17 cellular contexts compared by ENCODE assay signal in genomic region chr1:61639218-61639617, GRCh38.
DNase-seq lines count a peak whose midpoint lies in the region; ATAC-seq and TF ChIP-seq lines count a peak whose summit lies in the region.
"Had no signal": no experiment of that assay in that cellular context is flagged by ENCODE, and none has a peak within 500 bp of the region (broad histone marks: within the 10 kb centered on the region; RNA-seq: fewer than 3 reads in every experiment).

No MANE protein-coding gene starts in this region.

- H3K27ac ChIP-seq in esophagus (ENCODE audit: low read depth in 2 of 2, low read length in 1 of 2) (peak overlapping the region; percentile 21 to 33), sigmoid colon (peak overlapping the region; percentile 66 to 80 (median 76))

- no peaks in the 10 kb centered on the region for H3K9me3 Mint-ChIP-seq in activated naive CD4-positive, alpha-beta T cell treated with anti-CD3 and anti-CD28 coated beads for 36 hours
- H3K9me3 Mint-ChIP-seq: activated CD4-positive, alpha-beta T cell treated with anti-CD3 and anti-CD28 coated beads, Interleukin-2, amount 10 ng/mL, durations not matched to agents 24 days and 14 days; immature natural killer cell had no signal

- no peak overlapping the region for H3K4me3 Mint-ChIP-seq in activated naive CD4-positive, alpha-beta T cell treated with anti-CD3 and anti-CD28 coated beads for 36 hours
- H3K4me3 Mint-ChIP-seq: activated CD4-positive, alpha-beta T cell treated with anti-CD3 and anti-CD28 coated beads, Interleukin-2, amount 10 ng/mL, durations not matched to agents 24 days and 14 days; immature natural killer cell; T-helper 17 cell had no signal

- H3K9me3 ChIP-seq in esophagus (ENCODE audit: control insufficient read depth in 2 of 2, insufficient read depth in 1 of 2, low read depth in 1 of 2, low read length in 1 of 2) (no peaks in the 10 kb centered on the region), sigmoid colon (no peaks in the 10 kb centered on the region)
- H3K9me3 ChIP-seq: mucosa of descending colon had no signal

- H3K27me3 ChIP-seq in esophagus (ENCODE audit: control insufficient read depth in 1 of 2, insufficient read depth in 2 of 2, low read length in 2 of 2) = no peaks in the 10 kb centered on the region
- no peaks in the 10 kb centered on the region for H3K27me3 ChIP-seq in sigmoid colon
- H3K27me3 ChIP-seq: dorsolateral prefrontal cortex had no signal

- H3K27ac Mint-ChIP-seq in activated naive CD4-positive, alpha-beta T cell treated with anti-CD3 and anti-CD28 coated beads for 36 hours = no peak overlapping the region
- H3K27ac Mint-ChIP-seq: activated CD4-positive, alpha-beta T cell treated with anti-CD3 and anti-CD28 coated beads, Interleukin-2, amount 10 ng/mL, durations not matched to agents 24 days and 14 days; immature natural killer cell had no signal

- H3K27me3 Mint-ChIP-seq in activated naive CD4-positive, alpha-beta T cell treated with anti-CD3 and anti-CD28 coated beads for 36 hours (ENCODE audit: low read depth) = peaks cover 5% of the 10 kb centered on the region

- no peak overlapping the region for H3K4me3 ChIP-seq in esophagus (ENCODE audit: low read depth in 1 of 2, low read length in 2 of 2)
- H3K4me3 ChIP-seq in sigmoid colon = no peak overlapping the region
- H3K4me3 ChIP-seq: dorsolateral prefrontal cortex, mucosa of descending colon had no signal

- no peak for TF ChIP-seq EP300 in sigmoid colon (IDR thresholded peaks at IDR 0.05)

- TF ChIP-seq CTCF in sigmoid colon (IDR thresholded peaks at IDR 0.05) = no peak

- no peaks in the 10 kb centered on the region for H3K36me3 ChIP-seq in esophagus (ENCODE audit: control insufficient read depth in 2 of 2, insufficient read depth in 2 of 2, low read length in 1 of 2)
- no peaks in the 10 kb centered on the region for H3K36me3 ChIP-seq in sigmoid colon

- no peak for TF ChIP-seq POLR2A in sigmoid colon (IDR thresholded peaks at IDR 0.05)

- H3K36me3 Mint-ChIP-seq in activated naive CD4-positive, alpha-beta T cell treated with anti-CD3 and anti-CD28 coated beads for 36 hours (ENCODE audit: low read depth) = no peaks in the 10 kb centered on the region
- H3K36me3 Mint-ChIP-seq: immature natural killer cell had no signal

- intact Hi-C loops in sigmoid colon (cut with DNase I) = loop anchor here (5.0 kb wide), 1 partner anchor 187 kb away; no protein-coding TSS in a partner anchor
- intact Hi-C loops in activated naive CD4-positive, alpha-beta T cell treated with anti-CD3 and anti-CD28 coated beads for 36 hours (cut with micrococcal nuclease) = no loop called here

- H3K4me1 Mint-ChIP-seq in activated naive CD4-positive, alpha-beta T cell treated with anti-CD3 and anti-CD28 coated beads for 36 hours (ENCODE audit: low read depth) = peaks cover 10% of the 10 kb centered on the region

- WGBS in esophagus, 2 donors = 81 to 91% methylated on average over 1 of the region's 1 CpG
- 96 to 97% methylated on average over 1 of the region's 1 CpG for WGBS in sigmoid colon, 2 donors

- DNase-seq in COLO668 (lab: John Stamatoyannopoulos, UW; ENCODE audit: unreplicated experiment) (peak; percentile 25), NCI-H2196 treated with DMSO at 0.1 percent for 48 hours (lab: John Stamatoyannopoulos, UW; ENCODE audit: unreplicated experiment) (peak; percentile 16), sigmoid colon (no peak), NCI-H774 (lab: John Stamatoyannopoulos, UW) (no peak)
- DNase-seq in activated T-cell treated with anti-CD3 and anti-CD28 coated beads, Interleukin-2, amount 50 U/mL, for 1 hour = no peak
- no peak for DNase-seq in activated naive CD4-positive, alpha-beta T cell treated with anti-CD3 and anti-CD28 coated beads for 36 hours
- DNase-seq: activated CD4-positive, alpha-beta T cell treated with anti-CD3 and anti-CD28 coated beads, Interleukin-2, amount 10 ng/mL, durations not matched to agents 24 days and 14 days; activated T-cell treated with anti-CD3 and anti-CD28 coated beads, Interleukin-2, amount 50 U/mL, for 48 hours; C1 segment of cervical spinal cord; dorsolateral prefrontal cortex; GOT3; immature natural killer cell; Kasumi-1; mucosa of descending colon; T-helper 17 cell had no signal

- CTCF ChIA-PET in activated naive CD4-positive, alpha-beta T cell treated with anti-CD3 and anti-CD28 coated beads for 36 hours (lab: Charles Lee) = interaction anchor here (3.9 kb wide), 1 partner anchor 51 kb away, joined by 18 read pairs; no protein-coding TSS in a partner anchor

- no peak for ATAC-seq in GM21360 (IDR thresholded peaks at IDR 0.05; ENCODE audit: unreplicated experiment)
- ATAC-seq: mucosa of descending colon, T-helper 17 cell had no signal

- H3K4me1 ChIP-seq in esophagus (ENCODE audit: control insufficient read depth in 2 of 2, insufficient read depth in 2 of 2, low read length in 1 of 2) (peaks cover 0 to 2% of the 10 kb centered on the region in 2 donors), sigmoid colon (peaks cover 0 to 54% (median 39%) of the 10 kb centered on the region in 4 donors)

Comparison
In these comparisons a context has a peak if more than half of its experiments do, and no peak if none do; other contexts are left out.
1. DNase-seq: peak in COLO668 (single experiment) and NCI-H2196 treated with DMSO at 0.1 percent for 48 hours (single experiment); none in sigmoid colon (single experiment), activated T-cell treated with anti-CD3 and anti-CD28 coated beads, Interleukin-2, amount 50 U/mL, for 1 hour (single experiment), activated naive CD4-positive, alpha-beta T cell treated with anti-CD3 and anti-CD28 coated beads for 36 hours (single experiment) and NCI-H774 (single experiment).